In the genomic region with DNA sequence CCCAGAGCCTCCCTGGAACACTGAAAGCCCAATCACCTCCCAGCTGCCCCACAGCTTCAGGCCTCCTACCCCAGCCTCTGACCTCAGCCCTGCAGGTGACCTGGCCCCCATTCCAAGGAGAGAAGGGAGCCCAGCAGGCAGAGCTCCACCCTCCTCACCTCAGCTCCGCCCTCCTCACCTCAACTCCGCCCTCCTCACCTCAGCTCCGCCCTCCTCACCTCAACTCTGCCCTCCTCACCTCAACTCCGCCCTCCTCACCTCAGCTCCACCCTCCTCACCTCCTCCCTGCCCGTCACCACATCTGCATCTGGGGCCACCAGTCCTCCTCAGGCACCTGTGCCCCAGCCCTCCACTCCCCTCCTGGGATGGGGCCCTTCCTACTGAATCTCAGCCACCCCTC, we compare ENCODE assay signal across 19 cellular contexts.
"Had no signal": no experiment of that assay in that cellular context is flagged by ENCODE, and none has a peak within 500 bp of the region (broad histone marks: within the 10 kb centered on the region; RNA-seq: fewer than 3 reads in every experiment).

No MANE protein-coding gene starts in this region.

- H3K27ac ChIP-seq: body of pancreas, epithelial cell of prostate, left ventricle myocardium inferior, neural progenitor cell, ovary, right lobe of liver, testis had no signal

- H3K27ac Mint-ChIP-seq: activated naive CD8-positive, alpha-beta T cell treated with anti-CD3 and anti-CD28 coated beads, Interleukin-2, amount 10 ng/mL, durations not matched to agents 7 days and 5 days; activated T-helper 2 cell treated with anti-CD3 and anti-CD28 coated beads, Interferon-gamma antibody, Interleukin-2, Interleukin-4, amounts not matched to agents 10 μg/mL and 5 μg/mL and 100 μg/mL, durations not matched to agents 14 hours and 24 hours and 36 hours; neural progenitor cell; stimulated activated memory B cell treated with anti-CD40 and anti-IgM and Interleukin-4, amounts not matched to agents 10 μg/mL and 1 μg/mL and 100 μg/mL, for 72 hours; type B pancreatic cell had no signal

- H3K9ac ChIP-seq: neural progenitor cell had no signal

- H3K9me3 Mint-ChIP-seq: activated T-helper 2 cell treated with anti-CD3 and anti-CD28 coated beads, Interferon-gamma antibody, Interleukin-2, Interleukin-4, amounts not matched to agents 10 μg/mL and 5 μg/mL and 100 μg/mL, durations not matched to agents 14 hours and 24 hours and 36 hours; neural progenitor cell; stimulated activated memory B cell treated with anti-CD40 and anti-IgM and Interleukin-4, amounts not matched to agents 10 μg/mL and 1 μg/mL and 100 μg/mL, for 72 hours; type B pancreatic cell had no signal

- H3K4me1 Mint-ChIP-seq: stimulated activated memory B cell treated with anti-CD40 and anti-IgM and Interleukin-4, amounts not matched to agents 10 μg/mL and 1 μg/mL and 100 μg/mL, for 72 hours had no signal

- DNase-seq: activated CD4-positive, alpha-beta T cell treated with anti-CD3 and anti-CD28 coated beads for 4 hours; activated naive CD4-positive, alpha-beta T cell treated with Interleukin-2 at 50 U/mL for 16 hours; activated naive CD8-positive, alpha-beta T cell treated with anti-CD3 and anti-CD28 coated beads, Interleukin-2, amount 10 ng/mL, durations not matched to agents 7 days and 5 days; amygdala; body of pancreas; dermis blood vessel endothelial cell; foreskin melanocyte; left ventricle myocardium inferior; ovary; right lobe of liver; small intestine; stimulated activated CD4-positive, alpha-beta T cell treated with anti-CD3 and anti-CD28 coated beads, Interleukin-15, amount 100 ng/mL, for 24 hours; stimulated activated CD4-positive, alpha-beta T cell treated with anti-CD3 and anti-CD28 coated beads, Interleukin-4, amount 100 ng/mL, for 1 hour; testis had no signal

- H3K36me3 Mint-ChIP-seq: neural progenitor cell; stimulated activated memory B cell treated with anti-CD40 and anti-IgM and Interleukin-4, amounts not matched to agents 10 μg/mL and 1 μg/mL and 100 μg/mL, for 72 hours; type B pancreatic cell had no signal

- H3K4me1 ChIP-seq: body of pancreas, left ventricle myocardium inferior, right lobe of liver, testis had no signal

- H3K4me3 ChIP-seq: body of pancreas, left ventricle myocardium inferior, neural progenitor cell, ovary, right lobe of liver, testis had no signal

- H3K9me3 ChIP-seq: body of pancreas, left ventricle myocardium inferior, ovary, right lobe of liver, testis had no signal

- H3K36me3 ChIP-seq: left ventricle myocardium inferior, neural progenitor cell, ovary, right lobe of liver had no signal

- H2AFZ ChIP-seq: neural progenitor cell had no signal

- H3K27me3 ChIP-seq: body of pancreas, neural progenitor cell, ovary, right lobe of liver, testis had no signal

- H3K27me3 Mint-ChIP-seq: activated naive CD8-positive, alpha-beta T cell treated with anti-CD3 and anti-CD28 coated beads, Interleukin-2, amount 10 ng/mL, durations not matched to agents 7 days and 5 days had no signal

- ATAC-seq: body of pancreas, right lobe of liver had no signal

- H3K4me2 ChIP-seq: neural progenitor cell had no signal

- H3K4me3 Mint-ChIP-seq: activated naive CD8-positive, alpha-beta T cell treated with anti-CD3 and anti-CD28 coated beads, Interleukin-2, amount 10 ng/mL, durations not matched to agents 7 days and 5 days; neural progenitor cell; stimulated activated memory B cell treated with anti-CD40 and anti-IgM and Interleukin-4, amounts not matched to agents 10 μg/mL and 1 μg/mL and 100 μg/mL, for 72 hours; type B pancreatic cell had no signal
